ENCODE assay signal across 2 cellular contexts in genomic region chr12:49809369-49810158, GRCh38.
TF ChIP-seq lines count a peak whose summit lies in the region.

No MANE protein-coding gene starts in this region.

TF ChIP-seq in liver, 16 proteins besides CTCF, POLR2A, EP300 and RAD21:
- TF ChIP-seq EGR1 (IDR thresholded peaks at IDR 0.05; ENCODE audit: low read depth in 2 of 2) = no peak
- TF ChIP-seq RXRA (IDR thresholded peaks at IDR 0.05) = no peak
- TF ChIP-seq ATF3 (IDR thresholded peaks at IDR 0.05) = no peak

TF ChIP-seq in HepG2, 621 proteins besides CTCF, POLR2A, EP300 and RAD21:
- TF ChIP-seq CEBPB (IDR thresholded peaks at IDR 0.05; ENCODE audit: borderline replicate concordance, low read depth, low read length) = no peak
- TF ChIP-seq ZNF430 (CRISPR knock-in tag; IDR thresholded peaks at IDR 0.05) = no peak
